In the genomic region with DNA sequence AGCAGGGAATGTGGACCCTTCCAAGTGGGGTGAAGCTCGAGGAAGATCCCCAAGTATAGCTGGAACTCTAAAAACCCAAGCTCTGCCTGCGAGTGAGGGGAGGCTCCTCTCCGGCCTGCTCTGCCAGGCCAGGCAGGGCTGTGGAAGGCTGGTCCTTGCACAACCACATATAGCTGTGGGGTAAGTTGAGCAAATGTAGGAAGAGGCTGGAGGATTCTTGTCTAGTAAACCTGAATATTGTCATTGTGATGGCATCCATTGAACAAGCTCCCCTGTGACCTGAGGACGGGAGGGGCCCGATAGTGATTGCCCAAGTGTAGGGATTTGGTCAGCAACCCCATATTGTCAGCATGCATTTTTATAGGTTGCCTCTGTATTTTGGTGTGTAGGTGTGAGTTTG, we compare ENCODE assay signal across 17 cellular contexts.
"Had no signal": no experiment of that assay in that cellular context is flagged by ENCODE, and none has a peak within 500 bp of the region (broad histone marks: within the 10 kb centered on the region; RNA-seq: fewer than 3 reads in every experiment).

No MANE protein-coding gene starts in this region.

- H3K27ac ChIP-seq: gastrocnemius medialis, right lobe of liver, thoracic aorta, upper lobe of right lung, vagina had no signal

- H3K4me1 ChIP-seq: right lobe of liver, upper lobe of right lung had no signal

- H3K4me3 Mint-ChIP-seq: effector memory CD8-positive, alpha-beta T cell; memory B cell; natural killer cell; stimulated activated naive B cell treated with anti-CD40 and anti-IgM and Interleukin-4, amounts not matched to agents 10 μg/mL and 1 μg/mL and 100 μg/mL, for 72 hours; stimulated activated naive CD8-positive, alpha-beta T cell treated with anti-CD3 and anti-CD28 coated beads, Interleukin-15, Interleukin-2, amounts not matched to agents 100 ng/mL and 50 ng/mL, for 24 hours had no signal

- H3K36me3 Mint-ChIP-seq: memory B cell; natural killer cell; stimulated activated naive B cell treated with anti-CD40 and anti-IgM and Interleukin-4, amounts not matched to agents 10 μg/mL and 1 μg/mL and 100 μg/mL, for 72 hours had no signal

- H3K27ac Mint-ChIP-seq: effector memory CD8-positive, alpha-beta T cell; memory B cell; natural killer cell; stimulated activated naive B cell treated with anti-CD40 and anti-IgM and Interleukin-4, amounts not matched to agents 10 μg/mL and 1 μg/mL and 100 μg/mL, for 72 hours; stimulated activated naive CD8-positive, alpha-beta T cell treated with anti-CD3 and anti-CD28 coated beads, Interleukin-15, Interleukin-2, amounts not matched to agents 100 ng/mL and 50 ng/mL, for 24 hours had no signal

- H3K4me3 ChIP-seq: gastrocnemius medialis, lung, right lobe of liver, thoracic aorta, tibial nerve, upper lobe of right lung, vagina had no signal

- H3K9me3 Mint-ChIP-seq: effector memory CD8-positive, alpha-beta T cell; memory B cell; natural killer cell; stimulated activated naive CD8-positive, alpha-beta T cell treated with anti-CD3 and anti-CD28 coated beads, Interleukin-15, Interleukin-2, amounts not matched to agents 100 ng/mL and 50 ng/mL, for 24 hours had no signal

- H3K36me3 ChIP-seq: gastrocnemius medialis, right lobe of liver, thoracic aorta, tibial nerve, upper lobe of right lung, vagina had no signal

- DNase-seq: cortex of kidney; effector memory CD8-positive, alpha-beta T cell; foreskin fibroblast; gastrocnemius medialis; natural killer cell; right lobe of liver; small intestine; stimulated activated CD4-positive, alpha-beta T cell treated with anti-CD3 and anti-CD28 coated beads, Interleukin-15, amount 100 ng/mL, for 24 hours; stimulated activated CD4-positive, alpha-beta T cell treated with anti-CD3 and anti-CD28 coated beads, Interleukin-2, amount 100 ng/mL, for 48 hours; stimulated activated naive B cell treated with anti-CD40 and anti-IgM and Interleukin-4, amounts not matched to agents 10 μg/mL and 1 μg/mL and 100 μg/mL, for 72 hours; upper lobe of right lung had no signal

- H3K9me3 ChIP-seq: gastrocnemius medialis, right lobe of liver, thoracic aorta, tibial nerve, upper lobe of right lung, vagina had no signal

- H3K27me3 ChIP-seq: gastrocnemius medialis, right lobe of liver, tibial nerve, upper lobe of right lung, vagina had no signal
